8 cellular contexts compared by ENCODE assay signal in the genomic region with DNA sequence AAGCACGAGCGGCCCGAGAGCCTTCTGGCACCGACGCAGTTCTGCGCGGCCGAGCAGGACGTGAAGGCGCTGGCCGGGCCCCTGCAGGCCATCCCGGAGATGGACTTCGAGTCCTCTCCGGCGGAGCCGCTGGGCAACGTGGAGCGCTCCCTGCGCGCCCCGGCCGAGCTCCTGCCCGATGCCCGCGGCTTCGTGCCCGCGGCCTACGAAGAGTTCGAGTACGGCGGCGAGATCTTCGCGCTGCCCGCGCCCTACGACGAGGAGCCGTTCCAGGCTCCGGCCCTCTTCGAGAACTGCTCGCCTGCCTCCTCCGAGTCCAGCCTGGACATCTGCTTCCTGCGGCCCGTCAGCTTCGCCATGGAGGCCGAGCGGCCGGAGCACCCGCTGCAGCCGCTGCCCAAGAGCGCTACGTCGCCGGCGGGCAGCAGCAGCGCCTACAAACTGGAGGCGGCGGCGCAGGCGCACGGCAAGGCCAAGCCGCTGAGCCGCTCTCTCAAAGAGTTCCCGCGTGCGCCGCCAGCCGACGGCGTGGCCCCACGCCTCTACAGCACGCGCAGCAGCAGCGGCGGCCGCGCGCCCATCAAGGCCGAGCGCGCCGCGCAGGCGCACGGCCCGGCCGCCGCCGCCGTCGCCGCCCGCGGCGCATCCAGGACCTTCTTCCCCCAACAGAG.
DNase-seq lines count a peak whose midpoint lies in the region; ATAC-seq and TF ChIP-seq lines count a peak whose summit lies in the region.

No MANE protein-coding gene starts in this region.

- H3K4me1 ChIP-seq in Karpas-422 (ENCODE audit: low read length) = no peaks in the 10 kb centered on the region

- DNase-seq in GM10248 (ENCODE audit: extremely low spot score) (peak; percentile 85), epithelial cell of prostate (ENCODE audit: low read depth, low spot score) (peak; percentile 10), mucosa of gallbladder (ENCODE audit: low spot score) (peak; percentile 83), Karpas-422 (no peak)
- DNase-seq in activated CD8-positive, alpha-beta memory T cell treated with anti-CD3 and anti-CD28 coated beads, Interleukin-2, amount 50 U/mL, for 48 hours = peak; percentile 82
- DNase-seq in stimulated activated CD8-positive, alpha-beta memory T cell treated with anti-CD3 and anti-CD28 coated beads, Interleukin-2, amount 100 ng/mL, for 48 hours (ENCODE audit: low read depth in 2 of 2) = peak; percentile 62 to 66

- no peak overlapping the region for H3K9ac ChIP-seq in Karpas-422 (ENCODE audit: low read length)

- H3K9me3 ChIP-seq in Karpas-422 (ENCODE audit: low read length) = no peaks in the 10 kb centered on the region

- CTCF ChIA-PET in GM10248 (lab: Yijun Ruan, JAX) = interaction anchor here (1.2 to 2.7 kb wide), 5 partner anchors 13 to 269 kb away, joined by 3 to 12 read pairs (median 4); no protein-coding TSS in a partner anchor

- POLR2A ChIA-PET in GM10248 (lab: Yijun Ruan, JAX) = no interaction called here

- H3K4me3 ChIP-seq in Karpas-422 (ENCODE audit: low read length) = no peak overlapping the region

- no peaks in the 10 kb centered on the region for H3K79me2 ChIP-seq in Karpas-422 (ENCODE audit: low read length)

- no peak for TF ChIP-seq CTCF in GM10248 (IDR thresholded peaks at IDR 0.05; ENCODE audit: control extremely low read depth, extremely low read depth, low read depth, missing control alignments)

- H4K20me1 ChIP-seq in Karpas-422 (ENCODE audit: insufficient read depth, low read depth, low read length) = no peaks in the 10 kb centered on the region

- no peak overlapping the region for H2AFZ ChIP-seq in Karpas-422 (ENCODE audit: low read length)

- no peak overlapping the region for H3K4me2 ChIP-seq in Karpas-422 (ENCODE audit: low read depth, low read length, poor library complexity, severe bottlenecking)

- H3K27ac ChIP-seq in epithelial cell of prostate = no peak overlapping the region
- no peak overlapping the region for H3K27ac ChIP-seq in Karpas-422 (ENCODE audit: low read length)

- ATAC-seq in HG03108 (IDR thresholded peaks at IDR 0.05; ENCODE audit: unreplicated experiment) (peak; percentile 67), GM21423 (IDR thresholded peaks at IDR 0.05; ENCODE audit: unreplicated experiment) (no peak)

- H3K9me2 ChIP-seq in Karpas-422 (replicated peaks; ENCODE audit: insufficient read depth, low read length) = no peaks in the 10 kb centered on the region

- no peaks in the 10 kb centered on the region for H3K36me3 ChIP-seq in Karpas-422 (ENCODE audit: insufficient read depth, low read length)

- H3K27me3 ChIP-seq in Karpas-422 (ENCODE audit: low read length) = no peaks in the 10 kb centered on the region
